ENCODE assay signal across 22 cellular contexts in the genomic region with DNA sequence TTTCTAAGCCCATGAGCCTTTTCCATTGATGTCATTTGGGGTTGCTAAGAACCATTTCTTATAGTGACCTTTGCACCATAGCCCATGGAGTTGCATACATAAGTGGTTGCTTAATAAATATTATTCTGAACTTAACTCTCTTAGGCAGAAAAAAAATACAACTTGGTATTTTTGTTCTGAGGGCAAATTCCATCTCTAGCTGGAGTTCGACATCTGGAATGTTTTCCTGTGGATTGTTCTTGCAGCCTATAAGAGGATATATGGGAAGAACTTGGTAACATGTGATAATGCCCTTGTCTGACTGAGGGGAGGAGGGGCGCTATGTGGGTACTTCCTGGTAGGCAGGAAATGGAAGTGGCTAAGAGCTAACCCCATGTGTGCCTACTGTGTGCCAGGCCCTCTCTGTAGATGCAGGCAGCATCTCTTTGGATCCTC. TPM values are rescaled to one million over a fixed set of nuclear protein-coding genes. Genes with fewer than 3 reads are reported as not detected.
A peak's percentile ranks its signal among the peaks of the same experiment; 100 is the strongest.
DNase-seq lines count a peak whose midpoint lies in the region; ATAC-seq, FAIRE-seq and TF ChIP-seq lines count a peak whose summit lies in the region.
"Had no signal": no experiment of that assay in that cellular context is flagged by ENCODE, and none has a peak within 500 bp of the region (broad histone marks: within the 10 kb centered on the region; RNA-seq: fewer than 3 reads in every experiment).

No MANE protein-coding gene starts in this region.

- H3K9me3 ChIP-seq in A549 (no peaks in the 10 kb centered on the region), mesenchymal stem cell (ENCODE audit: control insufficient read depth, low read length) (no peaks in the 10 kb centered on the region), prostate gland (no peaks in the 10 kb centered on the region)
- H3K9me3 ChIP-seq: lower lobe of right lung had no signal

- peak overlapping the region; percentile 62 for H2BK120ac ChIP-seq in mesenchymal stem cell (ENCODE audit: low read depth, low read length)

- no peak overlapping the region for H3K27ac ChIP-seq in A549
- H3K27ac ChIP-seq in mesenchymal stem cell (ENCODE audit: low read length, poor library complexity, severe bottlenecking): peak overlapping the region; percentile 51
- H3K27ac ChIP-seq in prostate gland: no peak overlapping the region
- H3K27ac ChIP-seq: lower lobe of right lung, VCaP had no signal

- no peak overlapping the region for H2BK5ac ChIP-seq in mesenchymal stem cell (ENCODE audit: low read depth, low read length, poor library complexity, severe bottlenecking)

- TF ChIP-seq CTCF in A549 (IDR thresholded peaks at IDR 0.05) (no peak), prostate gland (IDR thresholded peaks at IDR 0.05) (no peak)

- H3K36me3 ChIP-seq in mesenchymal stem cell (ENCODE audit: control insufficient read depth in 1 of 2, insufficient read depth in 2 of 2, low read depth in 1 of 2, low read length in 2 of 2) (peaks cover 0 to 21% of the 10 kb centered on the region in 2 experiments), prostate gland (no peaks in the 10 kb centered on the region)
- H3K36me3 ChIP-seq: lower lobe of right lung had no signal

- H4K91ac ChIP-seq in mesenchymal stem cell (ENCODE audit: low read length): peak overlapping the region; percentile 19

- H3K4me1 ChIP-seq in A549 (peaks cover 18% of the 10 kb centered on the region; the same call in 2 of the 3 replicates), mesenchymal stem cell (ENCODE audit: control insufficient read depth, insufficient read depth, low read depth, low read length) (peaks cover 20% of the 10 kb centered on the region), prostate gland (replicated peaks) (no peaks in the 10 kb centered on the region)
- H3K4me1 ChIP-seq: lower lobe of right lung had no signal

- no peak overlapping the region for H3K9ac ChIP-seq in mesenchymal stem cell (ENCODE audit: low read length)

- H3K18ac ChIP-seq in mesenchymal stem cell (ENCODE audit: low read depth in 1 of 2, low read length in 2 of 2): peak overlapping the region; percentile 54 to 89

- ATAC-seq in A549 (no peak), SK-N-SH treated with all-trans-retinoic acid at 6 μM for 48 hours (peak; percentile 35; the same call in 2 of the 3 replicates), GM19023 (IDR thresholded peaks at IDR 0.05; ENCODE audit: unreplicated experiment) (no peak), HG03196 (IDR thresholded peaks at IDR 0.05; ENCODE audit: unreplicated experiment) (no peak)
- ATAC-seq: effector memory CD8-positive, alpha-beta T cell; lower lobe of right lung; stimulated activated effector memory CD8-positive, alpha-beta T cell treated with anti-CD3 and anti-CD28 coated beads, Interleukin-12 subunit alpha, Interleukin-12 subunit beta, amount 100 ng/mL, for 72 hours had no signal

- TF ChIP-seq RAD21 in A549 (conservative IDR thresholded peaks at IDR 0.05 in 1 of 2, IDR thresholded peaks at IDR 0.05 in 1 of 2): no peak

- no peak overlapping the region for H2BK15ac ChIP-seq in mesenchymal stem cell (ENCODE audit: low read depth, poor library complexity, severe bottlenecking)

- no peak overlapping the region for H2AK5ac ChIP-seq in mesenchymal stem cell (ENCODE audit: low read length, severe bottlenecking)

- no peak overlapping the region for H3K14ac ChIP-seq in mesenchymal stem cell (ENCODE audit: low read length in 2 of 2)

- peak overlapping the region; percentile 1; the same call in 1 of the 3 replicates for H3K4me2 ChIP-seq in A549
- no peak overlapping the region for H3K4me2 ChIP-seq in mesenchymal stem cell (ENCODE audit: low read length, poor library complexity, severe bottlenecking)

- FAIRE-seq in A549 (lab: Jason Lieb, UNC): no peak
- FAIRE-seq: A204.1, GM19239 had no signal

- POLR2A ChIA-PET in A549 (lab: Yijun Ruan, JAX): no interaction called here
- POLR2A ChIA-PET in HEK293T (lab: Yijun Ruan, JAX): no interaction called here

- H2BK12ac ChIP-seq in mesenchymal stem cell (ENCODE audit: low read length in 2 of 2): peak overlapping the region; percentile 42 to 59

- no peak for TF ChIP-seq POLR2A in A549 (IDR thresholded peaks at IDR 0.05; ENCODE audit: low read length)
- TF ChIP-seq POLR2A in prostate gland (IDR thresholded peaks at IDR 0.05): no peak

- H3K4me3 ChIP-seq in A549: no peak overlapping the region
- H3K4me3 ChIP-seq in mesenchymal stem cell (ENCODE audit: insufficient read depth in 1 of 2, low read depth in 1 of 2, low read length in 2 of 2): no peak overlapping the region
- H3K4me3 ChIP-seq in prostate gland: no peak overlapping the region
- H3K4me3 ChIP-seq: lower lobe of right lung had no signal

- intact Hi-C loops in prostate gland (cut with DNase I): no loop called here

- no peak overlapping the region for H3K23ac ChIP-seq in mesenchymal stem cell (ENCODE audit: low read length in 2 of 2)

- H3K27me3 ChIP-seq in mesenchymal stem cell (ENCODE audit: control insufficient read depth in 1 of 2, insufficient read depth in 1 of 2, low read length in 2 of 2): peaks cover 0 to 25% of the 10 kb centered on the region in 2 experiments
- H3K27me3 ChIP-seq in prostate gland (replicated peaks; ENCODE audit: insufficient read depth): no peaks in the 10 kb centered on the region

- CTCF ChIA-PET in A549 (lab: Yijun Ruan, JAX): interaction anchor here (0.6 to 7.0 kb wide), 5 partner anchors 12 to 636 kb away, joined by 3 to 61 read pairs (median 4); no protein-coding TSS in a partner anchor
- CTCF ChIA-PET in HEK293T (lab: Yijun Ruan, JAX): interaction anchor here (0.7 kb wide), 1 partner anchor 136 kb away, joined by 3 read pairs; no protein-coding TSS in a partner anchor

- TF ChIP-seq EP300 in A549 (IDR thresholded peaks at IDR 0.05): no peak

- peak overlapping the region; percentile 47 for H4K8ac ChIP-seq in mesenchymal stem cell (ENCODE audit: low read length)

- DNase-seq in A549 (ENCODE audit: low read depth in 1 of 2, low spot score in 1 of 2) (peak in 1 of 2 experiments; percentile 18), fibroblast of gingiva (ENCODE audit: low read depth) (peak; percentile 94), mesenchymal stem cell (peak; percentile 60), HEK293T (ENCODE audit: extremely low spot score) (no peak), prostate gland (ENCODE audit: low spot score) (no peak)
- DNase-seq: activated CD4-positive, alpha-beta T cell treated with anti-CD3 and anti-CD28 coated beads, Interleukin-2, amount 50 U/mL, for 4 hours; activated T-cell treated with anti-CD3 and anti-CD28 coated beads, Interleukin-2, amount 50 U/mL, for 48 hours; caudate nucleus; CD4-positive, alpha-beta T cell; DMS79 treated with DMSO at 0.1 percent for 48 hours; effector memory CD8-positive, alpha-beta T cell; lower lobe of right lung; naive B cell; NCI-H1436; RPMI8226 had no signal

- WGBS in A549 (ENCODE audit: missing lambda C conversion rate): 51% methylated on average over 2 of the region's 2 CpGs
- 62% methylated on average over 2 of the region's 2 CpGs for WGBS in mesenchymal stem cell
- 74% methylated on average over 2 of the region's 2 CpGs for WGBS in prostate gland

- H2AFZ ChIP-seq in mesenchymal stem cell (ENCODE audit: low read depth, low read length): no peak overlapping the region

- peak overlapping the region in 1 of 2 experiments; percentile 20 for H3K4ac ChIP-seq in mesenchymal stem cell (ENCODE audit: low read depth in 1 of 2, low read length in 2 of 2)

- H3K79me1 ChIP-seq in mesenchymal stem cell (replicated peaks; ENCODE audit: low read length, poor library complexity, severe bottlenecking): peaks cover 32% of the 10 kb centered on the region

TF ChIP-seq in SK-N-SH treated with all-trans-retinoic acid at 6 μM for 48 hours, 23 proteins besides CTCF, POLR2A, EP300 and RAD21 (continues in another document):
- TF ChIP-seq ISL1 (CRISPR knock-in tag; IDR thresholded peaks at IDR 0.05) (no peak), ARNTL (CRISPR knock-in tag; IDR thresholded peaks at IDR 0.05; ENCODE audit: borderline replicate concordance, low read depth) (no peak), TCF4 (CRISPR knock-in tag; IDR thresholded peaks at IDR 0.05; ENCODE audit: borderline replicate concordance) (no peak), ZNF70 (CRISPR knock-in tag; IDR thresholded peaks at IDR 0.05) (no peak), ZFP3 (CRISPR knock-in tag; IDR thresholded peaks at IDR 0.05) (no peak), ZNF8 (CRISPR knock-in tag; IDR thresholded peaks at IDR 0.05) (no peak)

TF ChIP-seq in HEK293T, 16 proteins besides CTCF, POLR2A, EP300 and RAD21 (continues in another document):
- no peak for TF ChIP-seq LEF1 (IDR thresholded peaks at IDR 0.05; ENCODE audit: borderline replicate concordance)
- no peak for TF ChIP-seq NFRKB (IDR thresholded peaks at IDR 0.05)
- TF ChIP-seq FOXA1 (IDR thresholded peaks at IDR 0.05): no peak
- TF ChIP-seq TARDBP (IDR thresholded peaks at IDR 0.05): no peak
- no peak for TF ChIP-seq FOXM1 (IDR thresholded peaks at IDR 0.05; ENCODE audit: borderline replicate concordance)
- no peak for TF ChIP-seq ZNF384 (IDR thresholded peaks at IDR 0.05)
- TF ChIP-seq ELF4 (IDR thresholded peaks at IDR 0.05): no peak
- TF ChIP-seq SUZ12 (IDR thresholded peaks at IDR 0.05): no peak
- no peak for TF ChIP-seq L3MBTL2 (conservative IDR thresholded peaks at IDR 0.05)
- TF ChIP-seq ARNT (IDR thresholded peaks at IDR 0.05): no peak

RNA-seq across cellular contexts. Expression of a gene that starts 20.7 kb away (rescaled TPM):
- polyA plus RNA-seq in A549 (2011; rRNA removed): 34.9 and 36.1 TPM in 2 replicates
- 69.5 and 87.5 TPM in 2 replicates for polyA plus RNA-seq in A549 (2012; cell fraction: cytosol; rRNA removed)
- 93.1 and 114 TPM in 2 replicates for polyA plus RNA-seq in A549 (2012; cell fraction: nucleus; rRNA removed)
- polyA plus RNA-seq in A549 (2017; fragmentation: RNase III; extraction: RNeasy Plus Mini Kit Qiagen cat#74134 plus additional on column Dnase treatment): 21.1 to 27.0 TPM (median 26.1 TPM) in 3 replicates
- 37.5 and 38.6 TPM in 2 replicates for polyA minus RNA-seq in A549 (2011; rRNA and poly(A)+ RNA removed)
- polyA plus RNA-seq in mesenchymal stem cell (2013, experiment 1 of 2): 285 TPM
- 282 TPM for polyA plus RNA-seq in mesenchymal stem cell (2013, experiment 2 of 2)
- total RNA-seq in prostate gland: 100 to 1,000 TPM; 152 to 250 TPM
- total RNA-seq: CD4-positive, alpha-beta T cell had no signal

RNA-seq across cellular contexts. Expression of a gene that starts 41.4 kb away (rescaled TPM):
- polyA plus RNA-seq in A549 (2011; rRNA removed) (0.97 and 1.5 TPM in 2 replicates), A549 (2017; fragmentation: RNase III; extraction: RNeasy Plus Mini Kit Qiagen cat#74134 plus additional on column Dnase treatment) (0.20 to 0.46 TPM (median 0.23 TPM) in 3 replicates)
- 1.5 and 1.9 TPM in 2 replicates for polyA plus RNA-seq in A549 (2012; cell fraction: cytosol; rRNA removed)
- 2.2 and 4.9 TPM in 2 replicates for polyA plus RNA-seq in A549 (2012; cell fraction: nucleus; rRNA removed)
- 1.7 and 3.4 TPM in 2 replicates for polyA minus RNA-seq in A549 (2011; rRNA and poly(A)+ RNA removed)
- 440 TPM for polyA plus RNA-seq in mesenchymal stem cell (2013, experiment 1 of 2)
- 419 TPM for polyA plus RNA-seq in mesenchymal stem cell (2013, experiment 2 of 2)
- 100 to 1,000 TPM; 162 to 319 TPM for total RNA-seq in prostate gland
- total RNA-seq: CD4-positive, alpha-beta T cell had no signal

Comparison
In these comparisons a context has a peak if more than half of its experiments do, and no peak if none do; other contexts are left out.
1. DNase-seq: peak in fibroblast of gingiva (single experiment) and mesenchymal stem cell (single experiment); none in HEK293T (single experiment) and prostate gland (single experiment).